ENCODE assay signal across 8 cellular contexts in genomic region chr7:128608678-128609421, GRCh38.
A peak's percentile ranks its signal among the peaks of the same experiment; 100 is the strongest.
DNase-seq lines count a peak whose midpoint lies in the region; ATAC-seq and TF ChIP-seq lines count a peak whose summit lies in the region.
"Not testable (repeated sequence)": the region's sequence is repeated elsewhere in the genome, so short reads cannot be mapped to it uniquely, and the experiment has no call there.

No MANE protein-coding gene starts in this region.

- peak overlapping the region; percentile 68 for H3K27ac ChIP-seq in KOPT-K1 (ENCODE audit: low read depth, low read length, poor library complexity, severe bottlenecking)
- peak overlapping the region; percentile 21 for H3K27ac ChIP-seq in OCI-LY3 (ENCODE audit: low read length)
- H3K27ac ChIP-seq in epithelial cell of prostate = peak overlapping the region; percentile 28

- peak; percentile 81 for ATAC-seq in GM21723 (IDR thresholded peaks at IDR 0.05; ENCODE audit: unreplicated experiment)

- H3K79me2 ChIP-seq in OCI-LY3 (ENCODE audit: low read length) = not testable (repeated sequence)

- H3K4me2 ChIP-seq in OCI-LY3 (ENCODE audit: low read length) = peak overlapping the region; percentile 88

- peak overlapping the region; percentile 46 for H3K4me3 Mint-ChIP-seq in mesothelial cell of epicardium

- H3K27me3 ChIP-seq in OCI-LY3 (ENCODE audit: low read depth, low read length) = not testable (repeated sequence)

- H3K4me1 ChIP-seq in OCI-LY3 (ENCODE audit: low read length) = not testable (repeated sequence)

- H3K27ac Mint-ChIP-seq in mesothelial cell of epicardium = peak overlapping the region; percentile 86

- not testable (repeated sequence) for H3K4me1 Mint-ChIP-seq in mesothelial cell of epicardium

- H3K27me3 Mint-ChIP-seq in mesothelial cell of epicardium (ENCODE audit: low read depth) = not testable (repeated sequence)

- H3K9me3 Mint-ChIP-seq in mesothelial cell of epicardium = not testable (repeated sequence)

- TF ChIP-seq CTCF in OCI-LY3 (IDR thresholded peaks at IDR 0.05; ENCODE audit: low read depth, low read length) = peak; percentile 43
- peak; percentile 37 for TF ChIP-seq CTCF in mesothelial cell of epicardium (IDR thresholded peaks at IDR 0.05; ENCODE audit: unreplicated experiment)

- peak; percentile 59 for DNase-seq in EL
- peak; percentile 4 for DNase-seq in activated CD8-positive, alpha-beta memory T cell treated with anti-CD3 and anti-CD28 coated beads, Interleukin-2, amount 50 U/mL, for 24 hours (ENCODE audit: extremely low read depth)
- DNase-seq in epithelial cell of prostate (ENCODE audit: low read depth, low spot score); mesothelial cell of epicardium (ENCODE audit: low spot score in 2 of 2, unreplicated experiment in 2 of 2): not testable (repeated sequence)
- peak; percentile 18 for DNase-seq in stromal cell of bone marrow (ENCODE audit: low read depth)

- H4K20me1 ChIP-seq in OCI-LY3 (ENCODE audit: insufficient read depth, low read length) = not testable (repeated sequence)

- not testable (repeated sequence) for H3K9me3 ChIP-seq in KOPT-K1 (ENCODE audit: insufficient read depth, low read length, poor library complexity, severe bottlenecking); OCI-LY3 (ENCODE audit: insufficient read depth, low read length)

- not testable (repeated sequence) for H2AFZ ChIP-seq in OCI-LY3 (ENCODE audit: low read depth, low read length)

- not testable (repeated sequence) for H3K36me3 Mint-ChIP-seq in mesothelial cell of epicardium

- H3K9ac ChIP-seq in OCI-LY3 (ENCODE audit: low read length) = 0 out of 2 replicates have a peak overlapping the region, but pooled peaks have one; percentile 30

- peaks cover 37% of the 10 kb centered on the region for H3K36me3 ChIP-seq in KOPT-K1 (ENCODE audit: insufficient read depth, low read length)
- H3K36me3 ChIP-seq in OCI-LY3 (replicated peaks; ENCODE audit: low read depth, low read length) = not testable (repeated sequence)

- peak overlapping the region; percentile 69 for H3K4me3 ChIP-seq in OCI-LY3 (ENCODE audit: low read length)
